In genomic region chr5:67462150-67462549, GRCh38 we compare ENCODE assay signal across 18 cellular contexts.
"Had no signal": no experiment of that assay in that cellular context is flagged by ENCODE, and none has a peak within 500 bp of the region (broad histone marks: within the 10 kb centered on the region; RNA-seq: fewer than 3 reads in every experiment).

No MANE protein-coding gene starts in this region.

- H3K4me3 ChIP-seq: coronary artery, heart right ventricle, upper lobe of right lung had no signal

- H3K9me3 ChIP-seq: heart right ventricle, upper lobe of right lung had no signal

- H3K27ac ChIP-seq: coronary artery, heart right ventricle, upper lobe of right lung had no signal

- H3K36me3 ChIP-seq: heart right ventricle, upper lobe of right lung had no signal

- DNase-seq: activated B cell treated with CpG ODN at 0.5 μM for 24 hours; activated CD4-positive, alpha-beta memory T cell treated with anti-CD3 and anti-CD28 coated beads for 36 hours; activated CD4-positive, alpha-beta T cell treated with anti-CD3 and anti-CD28 coated beads for 48 hours; activated naive CD4-positive, alpha-beta T cell treated with anti-CD3 and anti-CD28 coated beads for 36 hours; activated naive CD8-positive, alpha-beta T cell treated with anti-CD3 and anti-CD28 coated beads, Interleukin-2, amount 10 ng/mL, durations not matched to agents 7 days and 5 days; activated T-cell treated with anti-CD3 and anti-CD28 coated beads, Interleukin-2, amount 50 U/mL, for 48 hours; amygdala; erythroblast; heart right ventricle; islet precursor cell; left cardiac atrium; midbrain; natural killer cell; stimulated activated CD4-positive, alpha-beta T cell treated with anti-CD3 and anti-CD28 coated beads, Interleukin-4, amount 100 ng/mL, for 24 hours; stimulated activated naive CD8-positive, alpha-beta T cell treated with anti-CD3 and anti-CD28 coated beads, Interleukin-15, Interleukin-2, amounts not matched to agents 100 U/mL and 50 U/mL, for 24 hours; T1000; upper lobe of right lung had no signal

- ATAC-seq: heart right ventricle; left cardiac atrium; natural killer cell; stimulated activated naive CD8-positive, alpha-beta T cell treated with anti-CD3 and anti-CD28 coated beads, Interleukin-15, Interleukin-2, amounts not matched to agents 100 U/mL and 50 U/mL, for 24 hours; upper lobe of right lung had no signal
